In the genomic region with DNA sequence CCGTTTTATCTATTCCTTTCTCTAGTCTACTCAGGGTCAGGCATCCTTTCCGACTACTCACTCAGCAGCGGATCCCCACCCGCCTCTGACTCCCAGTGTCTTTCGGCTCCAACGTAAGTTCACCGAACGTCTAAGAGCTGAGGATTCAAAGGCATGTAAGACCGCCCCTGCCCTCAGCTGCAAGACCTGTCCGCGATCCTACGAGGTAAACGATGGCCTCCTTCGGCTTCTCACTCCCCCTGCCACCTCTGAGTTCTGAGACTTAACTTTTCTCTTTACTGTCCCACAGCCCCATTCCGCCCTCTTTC, we compare ENCODE assay signal across 8 cellular contexts. TPM values are rescaled to one million over a fixed set of nuclear protein-coding genes. Genes with fewer than 3 reads are reported as not detected.
DNase-seq lines count a peak whose midpoint lies in the region; ATAC-seq and TF ChIP-seq lines count a peak whose summit lies in the region.

No MANE protein-coding gene starts in this region.

- peaks cover 18% of the 10 kb centered on the region for H3K36me3 Mint-ChIP-seq in memory B cell

- H3K4me1 ChIP-seq in ascending aorta, result peaks cover 2 to 3% of the 10 kb centered on the region in 2 donors

- H3K9me3 Mint-ChIP-seq in memory B cell, result no peaks in the 10 kb centered on the region

- no peaks in the 10 kb centered on the region for H3K27me3 Mint-ChIP-seq in memory B cell

- peaks cover 26% of the 10 kb centered on the region for H3K4me1 Mint-ChIP-seq in memory B cell

- H3K27ac ChIP-seq in ascending aorta, result peak overlapping the region; percentile 84 to 93

- no peak for DNase-seq in ascending aorta (ENCODE audit: low spot score in 2 of 2)
- DNase-seq in memory B cell (ENCODE audit: low spot score in 2 of 2), result no peak
- no peak for DNase-seq in NCI-H510A treated with DMSO at 0.1 percent for 48 hours (lab: John Stamatoyannopoulos, UW)
- DNase-seq in HPDE6-E6E7 (ENCODE audit: extremely low spot score), result no peak
- DNase-seq in NCI-H524 (lab: John Stamatoyannopoulos, UW), result no peak
- DNase-seq in posterior vena cava (ENCODE audit: low spot score), result no peak

- H3K27ac Mint-ChIP-seq in memory B cell, result peak overlapping the region; percentile 97

- H3K9me3 ChIP-seq in ascending aorta, result no peaks in the 10 kb centered on the region

- ATAC-seq in GM18867 (IDR thresholded peaks at IDR 0.05; ENCODE audit: unreplicated experiment) (peak; percentile 29), HG03066 (IDR thresholded peaks at IDR 0.05; ENCODE audit: low read depth, unreplicated experiment) (peak; percentile 22), memory B cell (ENCODE audit: low read depth) (peak; percentile 0)

- peak overlapping the region; percentile 99 for H3K4me3 Mint-ChIP-seq in memory B cell

- no peak for TF ChIP-seq CTCF in ascending aorta (IDR thresholded peaks at IDR 0.05)

- H3K4me3 ChIP-seq in ascending aorta, result peak overlapping the region; percentile 74 to 81

- peaks cover 35 to 40% of the 10 kb centered on the region in 2 donors for H3K36me3 ChIP-seq in ascending aorta

- H3K27me3 ChIP-seq in ascending aorta, result no peaks in the 10 kb centered on the region

- intact Hi-C loops in ascending aorta (cut with DNase I), result loop anchor here (1.0 to 10.0 kb wide), 6 partner anchors 27 to 753 kb away; a partner anchor contains a TSS
- intact Hi-C loops in posterior vena cava (cut with DNase I), result no loop called here

RNA-seq across cellular contexts. Expression of a gene that starts 0.3 kb away (rescaled TPM):
- total RNA-seq in ascending aorta (18.0 TPM), posterior vena cava (10 to 100 TPM; 48.4 to 50.1 TPM)

RNA-seq across cellular contexts. Expression of a gene that starts 23.1 kb away (rescaled TPM):
- total RNA-seq in ascending aorta (22.4 TPM), posterior vena cava (1 to 10 TPM; 8.2 to 10.0 TPM)
